Comparison of ENCODE assay signal across 17 cellular contexts in the genomic region with DNA sequence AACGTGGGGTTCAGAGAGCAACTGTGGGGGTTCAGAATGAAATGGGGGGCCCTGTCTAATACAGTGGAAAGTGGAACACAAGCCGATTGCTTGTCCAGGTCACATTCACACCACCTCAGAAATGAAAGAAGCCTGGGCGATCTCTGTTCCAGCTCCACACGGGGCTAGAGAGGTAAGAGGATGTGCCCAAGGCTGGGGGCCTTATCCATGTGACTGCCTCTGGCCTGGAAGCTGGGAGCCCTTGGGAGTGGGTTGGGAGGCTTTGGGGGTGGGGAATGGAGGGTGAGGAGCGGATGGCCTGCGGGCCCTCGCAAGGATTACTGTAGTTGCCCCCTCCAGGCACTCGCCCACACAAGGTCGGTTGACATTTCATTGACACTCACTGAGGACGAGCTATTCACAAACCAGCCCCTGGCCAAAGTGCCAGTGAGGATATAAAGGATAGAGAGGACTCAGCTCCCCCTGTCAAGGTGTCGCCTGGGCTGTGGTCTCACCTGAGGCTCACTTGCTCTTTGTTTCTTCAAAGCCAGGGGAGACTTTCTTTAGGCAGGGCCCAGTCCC.
DNase-seq lines count a peak whose midpoint lies in the region; ATAC-seq and TF ChIP-seq lines count a peak whose summit lies in the region.
"Had no signal": no experiment of that assay in that cellular context is flagged by ENCODE, and none has a peak within 500 bp of the region (broad histone marks: within the 10 kb centered on the region; RNA-seq: fewer than 3 reads in every experiment).

No MANE protein-coding gene starts in this region.

- no peak overlapping the region for H3K4me3 Mint-ChIP-seq in osteocyte (ENCODE audit: unreplicated experiment)
- no peak overlapping the region for H3K4me3 Mint-ChIP-seq in activated T-helper 17 cell treated with anti-CD3 and anti-CD28 coated beads, Interleukin-2, amount 50 U/mL, for 72 hours
- H3K4me3 Mint-ChIP-seq: activated CD4-positive, alpha-beta T cell treated with anti-CD3 and anti-CD28 coated beads, Interleukin-2, amount 10 ng/mL, durations not matched to agents 24 days and 14 days; CD8-positive, alpha-beta memory T cell; stimulated activated naive CD8-positive, alpha-beta T cell treated with anti-CD3 and anti-CD28 coated beads, Interleukin-15, Interleukin-2, amounts not matched to agents 100 ng/mL and 50 ng/mL, for 24 hours had no signal

- H3K9me3 ChIP-seq in adipocyte (ENCODE audit: control insufficient read depth, low read length) (no peaks in the 10 kb centered on the region), esophagus muscularis mucosa (no peaks in the 10 kb centered on the region), tibial artery (no peaks in the 10 kb centered on the region)

- H3K4me3 ChIP-seq in adipocyte (ENCODE audit: low read length) (peak overlapping the region; percentile 70), esophagus muscularis mucosa (peak overlapping the region in 2 of 4 donors; percentile 10 to 29), tibial artery (peak overlapping the region; percentile 15 to 23)

- peak overlapping the region; percentile 87 for H3K9ac ChIP-seq in adipocyte (ENCODE audit: low read length)

- no peaks in the 10 kb centered on the region for H3K36me3 Mint-ChIP-seq in osteocyte (ENCODE audit: unreplicated experiment)
- H3K36me3 Mint-ChIP-seq in activated T-helper 17 cell treated with anti-CD3 and anti-CD28 coated beads, Interleukin-2, amount 50 U/mL, for 72 hours (ENCODE audit: low read depth) = no peaks in the 10 kb centered on the region
- H3K36me3 Mint-ChIP-seq: CD8-positive, alpha-beta memory T cell had no signal

- intact Hi-C loops in esophagus muscularis mucosa (cut with DNase I) (no loop called here), tibial artery (cut with DNase I; ENCODE audit: low total_unique reads) (no loop called here)

- TF ChIP-seq CTCF in esophagus muscularis mucosa (IDR thresholded peaks at IDR 0.05) (no peak), osteocyte (IDR thresholded peaks at IDR 0.05) (no peak), tibial artery (IDR thresholded peaks at IDR 0.05) (no peak)

- H3K4me1 ChIP-seq in adipocyte (ENCODE audit: control insufficient read depth, insufficient read depth, low read length) (peaks cover 55% of the 10 kb centered on the region), esophagus muscularis mucosa (peaks cover 55 to 63% (median 57%) of the 10 kb centered on the region in 4 donors), tibial artery (peaks cover 21 to 52% (median 50%) of the 10 kb centered on the region in 4 donors)

- no peak for DNase-seq in adipocyte (ENCODE audit: low read depth)
- peak; percentile 90 for DNase-seq in esophagus muscularis mucosa (ENCODE audit: extremely low spot score)
- DNase-seq in osteocyte (ENCODE audit: extremely low spot score, unreplicated experiment) = no peak
- no peak for DNase-seq in tibial artery
- DNase-seq in DMS 273 treated with DMSO at 0.1 percent for 48 hours (lab: John Stamatoyannopoulos, UW) = no peak
- no peak for DNase-seq in activated CD4-positive, alpha-beta T cell treated with anti-CD3 and anti-CD28 coated beads, Interleukin-2, amount 50 U/mL, for 48 hours
- DNase-seq: activated CD4-positive, alpha-beta T cell treated with anti-CD3 and anti-CD28 coated beads, Interleukin-2, amount 10 ng/mL, durations not matched to agents 24 days and 14 days; activated effector memory CD4-positive, alpha-beta T cell treated with anti-CD3 and anti-CD28 coated beads, Interleukin-2, amount 50 U/mL, for 16 hours; CD8-positive, alpha-beta memory T cell; DND-41; NCI-H1417 treated with DMSO at 0.1 percent for 48 hours; NCI-H69; stimulated activated CD4-positive, alpha-beta T cell treated with anti-CD3 and anti-CD28 coated beads, Interleukin-2, amount 100 ng/mL, for 48 hours; T-helper 1 cell had no signal

- no peaks in the 10 kb centered on the region for H3K27me3 ChIP-seq in adipocyte (replicated peaks; ENCODE audit: control insufficient read depth, insufficient read depth, low read length)
- no peaks in the 10 kb centered on the region for H3K27me3 ChIP-seq in esophagus muscularis mucosa
- no peaks in the 10 kb centered on the region for H3K27me3 ChIP-seq in tibial artery

- H3K36me3 ChIP-seq in adipocyte (ENCODE audit: control insufficient read depth, insufficient read depth, low read length, severe bottlenecking) (no peaks in the 10 kb centered on the region), esophagus muscularis mucosa (no peaks in the 10 kb centered on the region), tibial artery (no peaks in the 10 kb centered on the region)

- H3K27me3 Mint-ChIP-seq in osteocyte (ENCODE audit: unreplicated experiment) = no peaks in the 10 kb centered on the region
- H3K27me3 Mint-ChIP-seq in activated T-helper 17 cell treated with anti-CD3 and anti-CD28 coated beads, Interleukin-2, amount 50 U/mL, for 72 hours = peaks cover 14% of the 10 kb centered on the region

- H3K4me1 Mint-ChIP-seq in osteocyte (ENCODE audit: unreplicated experiment) = peaks cover 39% of the 10 kb centered on the region
- no peaks in the 10 kb centered on the region for H3K4me1 Mint-ChIP-seq in activated T-helper 17 cell treated with anti-CD3 and anti-CD28 coated beads, Interleukin-2, amount 50 U/mL, for 72 hours
- H3K4me1 Mint-ChIP-seq: activated CD4-positive, alpha-beta T cell treated with anti-CD3 and anti-CD28 coated beads, Interleukin-2, amount 10 ng/mL, durations not matched to agents 24 days and 14 days; CD8-positive, alpha-beta memory T cell had no signal

- H3K9me3 Mint-ChIP-seq in osteocyte (ENCODE audit: unreplicated experiment) = no peaks in the 10 kb centered on the region
- no peaks in the 10 kb centered on the region for H3K9me3 Mint-ChIP-seq in activated T-helper 17 cell treated with anti-CD3 and anti-CD28 coated beads, Interleukin-2, amount 50 U/mL, for 72 hours
- H3K9me3 Mint-ChIP-seq: activated CD4-positive, alpha-beta T cell treated with anti-CD3 and anti-CD28 coated beads, Interleukin-2, amount 10 ng/mL, durations not matched to agents 24 days and 14 days; CD8-positive, alpha-beta memory T cell; stimulated activated naive CD8-positive, alpha-beta T cell treated with anti-CD3 and anti-CD28 coated beads, Interleukin-15, Interleukin-2, amounts not matched to agents 100 ng/mL and 50 ng/mL, for 24 hours had no signal

- WGBS in esophagus muscularis mucosa = 72% methylated on average over 6 of the region's 11 CpGs

- no peak for TF ChIP-seq POLR2A in esophagus muscularis mucosa (IDR thresholded peaks at IDR 0.05; ENCODE audit: low read depth)

- TF ChIP-seq EP300 in esophagus muscularis mucosa (IDR thresholded peaks at IDR 0.05) = no peak

- ATAC-seq in activated T-helper 17 cell treated with anti-CD3 and anti-CD28 coated beads, Interleukin-2, amount 50 U/mL, for 72 hours (replicated peaks) = no peak
- ATAC-seq: HepG2 had no signal

- H3K27ac ChIP-seq in esophagus muscularis mucosa (replicated peaks in 1 of 4) (peak overlapping the region; percentile 75 to 83 (median 80)), tibial artery (peak overlapping the region; percentile 78 to 91)

- peak overlapping the region; percentile 48 for H3K27ac Mint-ChIP-seq in osteocyte (ENCODE audit: unreplicated experiment)
- no peak overlapping the region for H3K27ac Mint-ChIP-seq in activated T-helper 17 cell treated with anti-CD3 and anti-CD28 coated beads, Interleukin-2, amount 50 U/mL, for 72 hours
- H3K27ac Mint-ChIP-seq: activated CD4-positive, alpha-beta T cell treated with anti-CD3 and anti-CD28 coated beads, Interleukin-2, amount 10 ng/mL, durations not matched to agents 24 days and 14 days; stimulated activated naive CD8-positive, alpha-beta T cell treated with anti-CD3 and anti-CD28 coated beads, Interleukin-15, Interleukin-2, amounts not matched to agents 100 ng/mL and 50 ng/mL, for 24 hours had no signal
